8 cellular contexts compared by ENCODE assay signal in genomic region chr19:7919681-7920519, GRCh38. TPM values are rescaled to one million over a fixed set of nuclear protein-coding genes. Genes with fewer than 3 reads are reported as not detected.
DNase-seq lines count a peak whose midpoint lies in the region; ATAC-seq, FAIRE-seq and TF ChIP-seq lines count a peak whose summit lies in the region.

Gene SNAPC2, plus strand, starts transcription at chr19:7920338. Its CDS starts 29 bp downstream, at chr19:7920367.

- FAIRE-seq in GM19239 (lab: Jason Lieb, UNC) (no peak), HepG2 (lab: Jason Lieb, UNC) (peak; percentile 63)

- no peaks in the 10 kb centered on the region for H3K9me3 ChIP-seq in BE2C
- H3K9me3 ChIP-seq in HepG2 (ENCODE audit: low read length) = no peaks in the 10 kb centered on the region

- H3K36me3 Mint-ChIP-seq in dendritic cell treated with granulocyte-macrophage colony-stimulating factor and Interleukin-4, amounts not matched to agents 40 ng/mL and 50 ng/mL, for 4 days (ENCODE audit: low read depth) = peaks cover 30% of the 10 kb centered on the region

- in situ Hi-C loops in HepG2 (cut with HindIII; ENCODE audit: extremely low pct_ligation_motif_present, low pct_unique_long_range_greater_than_20kb) = loop anchor here (5.0 kb wide), 1 partner anchor 68 kb away; no protein-coding TSS in a partner anchor

- TF ChIP-seq CTCF in BE2C (IDR thresholded peaks at IDR 0.05; ENCODE audit: low read depth, low read length) = no peak
- TF ChIP-seq CTCF in HepG2 (CRISPR knock-in tag; IDR thresholded peaks at IDR 0.05) = no peak

- CTCF ChIA-PET in HepG2 (lab: Yijun Ruan, JAX; ENCODE audit: low intra/inter-chr PET ratio, low total read pairs) = interaction anchor here (1.4 to 1.7 kb wide), 2 partner anchors 51 to 67 kb away, joined by 3 to 5 read pairs; no protein-coding TSS in a partner anchor

- intact Hi-C loops in dendritic cell treated with granulocyte-macrophage colony-stimulating factor and Interleukin-4, amounts not matched to agents 40 ng/mL and 50 ng/mL, for 4 days (cut with micrococcal nuclease) = loop anchor here (2.0 to 10.0 kb wide), 2 partner anchors 17 to 235 kb away; partner anchors contain the start of genes MAP2K7 and TRAPPC5
- intact Hi-C loops in HepG2 (cut with micrococcal nuclease; ENCODE audit: unreplicated experiment) = no loop called here

- H3K27me3 Mint-ChIP-seq in dendritic cell treated with granulocyte-macrophage colony-stimulating factor and Interleukin-4, amounts not matched to agents 40 ng/mL and 50 ng/mL, for 4 days = peaks cover 66% of the 10 kb centered on the region

- H3K9ac ChIP-seq in HepG2 (ENCODE audit: insufficient read depth, low read depth, low read length) = peak within 1 kb of the TSS; percentile 86

- H3K4me3 ChIP-seq in BE2C (ENCODE audit: low read depth, low read length) = peak within 1 kb of the TSS; percentile 65
- H3K4me3 ChIP-seq in HepG2 (replicated peaks in 1 of 3; ENCODE audit: insufficient read depth in 1 of 3, low read depth in 2 of 3, low read length in 3 of 3) = peak within 1 kb of the TSS; percentile 85 to 89 (median 87)

- H3K4me3 Mint-ChIP-seq in dendritic cell treated with granulocyte-macrophage colony-stimulating factor and Interleukin-4, amounts not matched to agents 40 ng/mL and 50 ng/mL, for 4 days = peak within 1 kb of the TSS; percentile 87

- H4K20me1 ChIP-seq in HepG2 (ENCODE audit: insufficient read depth, low read length) = peaks cover 5% of the 10 kb centered on the region; the same call in 1 of the 2 replicates

- BruUV-seq in HepG2 (replicated peaks; lab: Mats Ljungman, UMichigan) = TSS peak; percentile 84

- H2AFZ ChIP-seq in HepG2 (ENCODE audit: low read length) = no peak within 1 kb of the TSS

- H3K27ac Mint-ChIP-seq in dendritic cell treated with granulocyte-macrophage colony-stimulating factor and Interleukin-4, amounts not matched to agents 40 ng/mL and 50 ng/mL, for 4 days = peak within 1 kb of the TSS; percentile 94

- peak; percentile 55 for TF ChIP-seq RAD21 in HepG2 (CRISPR knock-in tag; IDR thresholded peaks at IDR 0.05)

- no peak; a peak in 1 of 4 replicates for TF ChIP-seq EP300 in HepG2 (IDR thresholded peaks at IDR 0.05; ENCODE audit: low read depth in 2 of 2, low read length in 2 of 2)
- peak; percentile 63; the same call in 1 of the 2 replicates for TF ChIP-seq EP300 in HepG2 (CRISPR knock-in tag; IDR thresholded peaks at IDR 0.05; ENCODE audit: borderline replicate concordance)

- no peaks in the 10 kb centered on the region; the same call in 1 of the 2 replicates for H3K36me3 ChIP-seq in BE2C
- peaks cover 5 to 10% of the 10 kb centered on the region in 2 experiments; a peak in 2 of 5 replicates for H3K36me3 ChIP-seq in HepG2 (replicated peaks in 1 of 2; ENCODE audit: control insufficient read depth in 1 of 2, insufficient read depth in 2 of 2, low read length in 2 of 2)

- peaks cover 83% of the 10 kb centered on the region for H3K4me1 Mint-ChIP-seq in dendritic cell treated with granulocyte-macrophage colony-stimulating factor and Interleukin-4, amounts not matched to agents 40 ng/mL and 50 ng/mL, for 4 days (ENCODE audit: low read depth)

- no peaks in the 10 kb centered on the region for H3K79me2 ChIP-seq in HepG2 (ENCODE audit: insufficient read depth, low read length)

- H3K4me1 ChIP-seq in BE2C (0 out of 2 replicates have a peak, but pooled peaks cover 3% of the 10 kb centered on the region), HepG2 (ENCODE audit: insufficient read depth, low read length) (peaks cover 41% of the 10 kb centered on the region)

- TF ChIP-seq POLR2A in HepG2 (IDR thresholded peaks at IDR 0.05; ENCODE audit: insufficient read depth in 1 of 2, low read depth in 2 of 2, low read length in 2 of 2) = peak; percentile 40 to 88; a peak in 3 of 4 replicates

- H3K4me2 ChIP-seq in HepG2 (ENCODE audit: low read depth, low read length) = peak within 1 kb of the TSS; percentile 91

- H3K27me3 ChIP-seq in BE2C = peaks cover 40% of the 10 kb centered on the region
- no peaks in the 10 kb centered on the region; a peak in 1 of 5 replicates for H3K27me3 ChIP-seq in HepG2 (ENCODE audit: control insufficient read depth in 1 of 2, insufficient read depth in 2 of 2, low read length in 2 of 2)

- ATAC-seq in HG03469 (IDR thresholded peaks at IDR 0.05; ENCODE audit: unreplicated experiment) = peak; percentile 38
- ATAC-seq in HepG2 = peak; percentile 53

- H3K9me3 Mint-ChIP-seq in dendritic cell treated with granulocyte-macrophage colony-stimulating factor and Interleukin-4, amounts not matched to agents 40 ng/mL and 50 ng/mL, for 4 days = no peaks in the 10 kb centered on the region

- peak within 1 kb of the TSS; percentile 92 for H3K27ac ChIP-seq in HepG2 (ENCODE audit: extremely low read length, insufficient read depth, low read length)

- peak; percentile 98 for DNase-seq in BE2C
- peak; percentile 96 for DNase-seq in GM19239 (ENCODE audit: insufficient read length, low spot score)
- peak; percentile 97 for DNase-seq in NCI-H69 (lab: John Stamatoyannopoulos, UW)
- peak; percentile 95 for DNase-seq in activated CD4-positive, alpha-beta T cell treated with anti-CD3 and anti-CD28 coated beads, Interleukin-2, amount 50 U/mL, for 1 hour
- DNase-seq in HepG2 (ENCODE audit: low spot score) = peak; percentile 89
- peak; percentile 95 to 97 for DNase-seq in stimulated activated CD4-positive, alpha-beta T cell treated with anti-CD3 and anti-CD28 coated beads, Interleukin-2, amount 100 ng/mL, for 48 hours

- WGBS in HepG2 (ENCODE audit: low lambda C conversion rate) = 2% methylated on average over 31 of the region's 60 CpGs

- POLR2A ChIA-PET in HepG2 (lab: Yijun Ruan, JAX) = interaction anchor here (0.6 to 6.4 kb wide), 21 partner anchors 9 to 1199 kb away, joined by 3 to 85 read pairs (median 8); partner anchors contain the start of genes C3, LRRC8E, MAP2K7 and TIMM44

TF ChIP-seq in HepG2, 621 proteins besides CTCF, POLR2A, EP300 and RAD21 (continues in another document):
- no peak for TF ChIP-seq SNRNP70 (IDR thresholded peaks at IDR 0.05; ENCODE audit: low read depth, low read length)
- TF ChIP-seq ZNF75D (CRISPR knock-in tag; IDR thresholded peaks at IDR 0.05; ENCODE audit: borderline replicate concordance) = no peak
- no peak for TF ChIP-seq ZNF775 (CRISPR knock-in tag; IDR thresholded peaks at IDR 0.05; ENCODE audit: borderline replicate concordance)
- TF ChIP-seq AGO1 (IDR thresholded peaks at IDR 0.05; ENCODE audit: low read depth, low read length, poor library complexity, severe bottlenecking) = peak; percentile 64
- no peak for TF ChIP-seq SKIL (CRISPR knock-in tag; IDR thresholded peaks at IDR 0.05; ENCODE audit: borderline replicate concordance)
- TF ChIP-seq, protein P1, sequence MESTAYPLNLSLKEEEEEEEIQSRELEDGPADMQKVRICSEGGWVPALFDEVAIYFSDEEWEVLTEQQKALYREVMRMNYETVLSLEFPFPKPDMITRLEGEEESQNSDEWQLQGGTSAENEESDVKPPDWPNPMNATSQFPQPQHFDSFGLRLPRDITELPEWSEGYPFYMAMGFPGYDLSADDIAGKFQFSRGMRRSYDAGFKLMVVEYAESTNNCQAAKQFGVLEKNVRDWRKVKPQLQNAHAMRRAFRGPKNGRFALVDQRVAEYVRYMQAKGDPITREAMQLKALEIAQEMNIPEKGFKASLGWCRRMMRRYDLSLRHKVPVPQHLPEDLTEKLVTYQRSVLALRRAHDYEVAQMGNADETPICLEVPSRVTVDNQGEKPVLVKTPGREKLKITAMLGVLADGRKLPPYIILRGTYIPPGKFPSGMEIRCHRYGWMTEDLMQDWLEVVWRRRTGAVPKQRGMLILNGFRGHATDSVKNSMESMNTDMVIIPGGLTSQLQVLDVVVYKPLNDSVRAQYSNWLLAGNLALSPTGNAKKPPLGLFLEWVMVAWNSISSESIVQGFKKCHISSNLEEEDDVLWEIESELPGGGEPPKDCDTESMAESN (CRISPR knock-in tag; conservative IDR thresholded peaks at IDR 0.05) = peak; percentile 76

RNA-seq across cellular contexts. Expression of gene SNAPC2, which starts in this region (rescaled TPM):
- polyA plus RNA-seq in BE2C (2012; ENCODE audit: insufficient read depth, insufficient read length, low read depth) = 81.2 TPM
- 9.5 and 10.2 TPM in 2 replicates for total RNA-seq in HepG2 (2016; rRNA removed; fragmentation: Illumina TruSeq; extraction: Trizol)
- 3.3 and 4.0 TPM in 2 replicates for total RNA-seq in HepG2 (2016; cell fraction: cytosol; rRNA removed; fragmentation: Illumina TruSeq; extraction: Trizol; ENCODE audit: low read depth)
- total RNA-seq in HepG2 (2016; cell fraction: insoluble cytoplasmic fraction; rRNA removed; fragmentation: Illumina TruSeq; extraction: Trizol) = 8.2 and 10.9 TPM in 2 replicates
- 6.9 and 7.4 TPM in 2 replicates for total RNA-seq in HepG2 (2016; cell fraction: membrane; rRNA removed; fragmentation: Illumina TruSeq; extraction: Trizol)
- total RNA-seq in HepG2 (2016; cell fraction: nucleus; rRNA removed; fragmentation: Illumina TruSeq; extraction: Trizol) = 3.7 and 5.2 TPM in 2 replicates
- polyA plus RNA-seq in HepG2 (2011; rRNA removed) = 12.7 and 14.9 TPM in 2 replicates
- 8.4 and 15.7 TPM in 2 replicates for polyA plus RNA-seq in HepG2 (2011; cell fraction: cytosol; rRNA removed)
- 12.8 and 13.8 TPM in 2 replicates for polyA plus RNA-seq in HepG2 (2011; cell fraction: nucleus; rRNA removed)
- polyA plus RNA-seq in HepG2 (2012) = 11.7 and 16.4 TPM in 2 replicates
- polyA plus RNA-seq in HepG2 (2016; cell fraction: cytosol; fragmentation: Illumina TruSeq; extraction: Trizol; ENCODE audit: low read depth) = 3.7 and 4.1 TPM in 2 replicates
- polyA plus RNA-seq in HepG2 (2016; cell fraction: insoluble cytoplasmic fraction; fragmentation: Illumina TruSeq; extraction: Trizol; ENCODE audit: low read depth) = 11.2 and 15.9 TPM in 2 replicates
- 6.9 and 8.4 TPM in 2 replicates for polyA plus RNA-seq in HepG2 (2016; cell fraction: membrane; fragmentation: Illumina TruSeq; extraction: Trizol; ENCODE audit: low read depth)
- 13.1 and 13.7 TPM in 2 replicates for polyA plus RNA-seq in HepG2 (2016; cell fraction: nucleus; fragmentation: Illumina TruSeq; extraction: Trizol; ENCODE audit: insufficient read depth, low read depth)
- 8.5 and 12.6 TPM in 2 replicates for polyA minus RNA-seq in HepG2 (2011; rRNA and poly(A)+ RNA removed; ENCODE audit: low replicate concordance)
- 7.2 and 7.8 TPM in 2 replicates for polyA minus RNA-seq in HepG2 (2011; cell fraction: cytosol; rRNA and poly(A)+ RNA removed)
- polyA minus RNA-seq in HepG2 (2011; cell fraction: nucleus; rRNA and poly(A)+ RNA removed) = 1.7 and 4.4 TPM in 2 replicates

Comparison
In these comparisons a context has a peak if more than half of its experiments do, and no peak if none do; other contexts are left out.
1. Peak in every context shown above with its lines: DNase-seq, ATAC-seq, H3K4me3 ChIP-seq and H3K27ac ChIP-seq.